Comparison of ENCODE assay signal across 27 cellular contexts in genomic region chr1:94765958-94766357, GRCh38.
"Had no signal": no experiment of that assay in that cellular context is flagged by ENCODE, and none has a peak within 500 bp of the region (broad histone marks: within the 10 kb centered on the region; RNA-seq: fewer than 3 reads in every experiment).

No MANE protein-coding gene starts in this region.

- DNase-seq: islet precursor cell; left ventricle myocardium inferior; mesendoderm; naive B cell; natural killer cell; nephron progenitor cell; occipital lobe; right lobe of liver; stimulated activated CD4-positive, alpha-beta T cell treated with anti-CD3 and anti-CD28 coated beads, Interleukin-1b, Interleukin-23, amount 100 ng/mL, for 48 hours; stimulated activated CD4-positive, alpha-beta T cell treated with anti-CD3 and anti-CD28 coated beads, Interleukin-2, amount 100 ng/mL, for 48 hours; stimulated activated CD4-positive, alpha-beta T cell treated with anti-CD3 and anti-CD28 coated beads, Interleukin-4, amount 100 ng/mL, for 4 hours; stimulated activated CD8-positive, alpha-beta memory T cell treated with anti-CD3 and anti-CD28 coated beads, Interleukin-4, amount 100 ng/mL, for 48 hours; stimulated activated naive CD4-positive, alpha-beta T cell treated with Interleukin-2 at 50 U/mL for 16 hours; stimulated activated naive CD8-positive, alpha-beta T cell treated with anti-CD3 and anti-CD28 coated beads, Interleukin-15, amount 100 ng/mL, for 72 hours; testis; thyroid gland; transverse colon; upper lobe of right lung had no signal

- H3K27me3 Mint-ChIP-seq: progenitor cell of endocrine pancreas had no signal

- H3K36me3 Mint-ChIP-seq: natural killer cell; neural progenitor cell; stimulated activated memory B cell treated with anti-CD40 and anti-IgM and Interleukin-4, amounts not matched to agents 10 μg/mL and 1 μg/mL and 100 μg/mL, for 72 hours had no signal

- H3K4me1 Mint-ChIP-seq: mesothelial cell of epicardium; naive B cell; natural killer cell; nephron progenitor cell; neural progenitor cell; stimulated activated memory B cell treated with anti-CD40 and anti-IgM and Interleukin-4, amounts not matched to agents 10 μg/mL and 1 μg/mL and 100 μg/mL, for 72 hours; stimulated activated naive CD8-positive, alpha-beta T cell treated with anti-CD3 and anti-CD28 coated beads, Interleukin-15, amount 100 ng/mL, for 72 hours had no signal

- H3K9me3 ChIP-seq: neutrophil, right atrium auricular region, right lobe of liver, testis, thyroid gland, transverse colon, upper lobe of right lung had no signal

- H3K4me3 Mint-ChIP-seq: mesothelial cell of epicardium; naive B cell; natural killer cell; nephron progenitor cell; neural progenitor cell; stimulated activated memory B cell treated with anti-CD40 and anti-IgM and Interleukin-4, amounts not matched to agents 10 μg/mL and 1 μg/mL and 100 μg/mL, for 72 hours; stimulated activated naive CD8-positive, alpha-beta T cell treated with anti-CD3 and anti-CD28 coated beads, Interleukin-15, amount 100 ng/mL, for 72 hours had no signal

- H2AFZ ChIP-seq: hepatocyte, neural progenitor cell had no signal

- H3K27ac ChIP-seq: hepatocyte, left ventricle myocardium inferior, neural progenitor cell, neutrophil, right atrium auricular region, right lobe of liver, testis, thyroid gland, transverse colon, upper lobe of right lung had no signal

- H3K9ac ChIP-seq: neural progenitor cell had no signal

- H3K36me3 ChIP-seq: left ventricle myocardium inferior, neural progenitor cell, neutrophil, right atrium auricular region, right lobe of liver, thyroid gland, transverse colon, upper lobe of right lung had no signal

- H3K27me3 ChIP-seq: hepatocyte, neural progenitor cell, neutrophil, right atrium auricular region, right lobe of liver, testis, thyroid gland, transverse colon, upper lobe of right lung had no signal

- H3K4me1 ChIP-seq: left ventricle myocardium inferior, neural progenitor cell, right atrium auricular region, right lobe of liver, testis, transverse colon had no signal

- H3K4me3 ChIP-seq: hepatocyte, left ventricle myocardium inferior, lung, neural progenitor cell, right atrium auricular region, right lobe of liver, smooth muscle cell, testis, thyroid gland, transverse colon, upper lobe of right lung had no signal

- ATAC-seq: natural killer cell; right lobe of liver; stimulated activated memory B cell treated with anti-CD40 and anti-IgM and Interleukin-4, amounts not matched to agents 10 μg/mL and 1 μg/mL and 100 μg/mL, for 72 hours; stimulated activated naive CD8-positive, alpha-beta T cell treated with anti-CD3 and anti-CD28 coated beads, Interleukin-15, amount 100 ng/mL, for 72 hours; upper lobe of right lung had no signal

- H3K4me2 ChIP-seq: hepatocyte, neural progenitor cell, smooth muscle cell had no signal
